ENCODE assay signal across 8 cellular contexts in genomic region chrX:13254076-13254785, GRCh38.
DNase-seq lines count a peak whose midpoint lies in the region; ATAC-seq and TF ChIP-seq lines count a peak whose summit lies in the region.

No MANE protein-coding gene starts in this region.

- H3K9me3 Mint-ChIP-seq in memory B cell = no peaks in the 10 kb centered on the region

- peak overlapping the region; percentile 71 for H3K27ac Mint-ChIP-seq in memory B cell

- peaks cover 29% of the 10 kb centered on the region for H3K4me1 Mint-ChIP-seq in memory B cell

- DNase-seq in AG20443 (ENCODE audit: low spot score) = peak; percentile 11
- peak; percentile 43 for DNase-seq in SW480 (ENCODE audit: low spot score)
- DNase-seq in memory B cell (ENCODE audit: low spot score in 2 of 2) = no peak
- no peak for DNase-seq in HEK293T (ENCODE audit: extremely low spot score)
- DNase-seq in NCI-H226 = no peak

- ATAC-seq in GM18511 (IDR thresholded peaks at IDR 0.05; ENCODE audit: unreplicated experiment) (peak; percentile 60), HG03354 (IDR thresholded peaks at IDR 0.05; ENCODE audit: poor library complexity, severe bottlenecking, unreplicated experiment) (peak; percentile 55), memory B cell (ENCODE audit: low read depth) (peak; percentile 30), GM19452 (IDR thresholded peaks at IDR 0.05; ENCODE audit: unreplicated experiment) (no peak)

- POLR2A ChIA-PET in HEK293T (lab: Yijun Ruan, JAX) = no interaction called here

- CTCF ChIA-PET in HEK293T (lab: Yijun Ruan, JAX) = interaction anchor here (0.9 to 1.9 kb wide), 3 partner anchors 30 to 307 kb away, joined by 3 to 6 read pairs (median 4); no protein-coding TSS in a partner anchor

- no peaks in the 10 kb centered on the region for H3K36me3 Mint-ChIP-seq in memory B cell

- peak overlapping the region; percentile 8 for H3K4me3 Mint-ChIP-seq in memory B cell

- H3K27me3 Mint-ChIP-seq in memory B cell = no peaks in the 10 kb centered on the region

TF ChIP-seq in HEK293T, 16 proteins besides CTCF, POLR2A, EP300 and RAD21:
- TF ChIP-seq SP1 (IDR thresholded peaks at IDR 0.05) = no peak
- TF ChIP-seq FOXA1 (IDR thresholded peaks at IDR 0.05) = no peak
- no peak for TF ChIP-seq FOXM1 (IDR thresholded peaks at IDR 0.05; ENCODE audit: borderline replicate concordance)
- TF ChIP-seq HDGF (IDR thresholded peaks at IDR 0.05; ENCODE audit: borderline replicate concordance) = no peak
- TF ChIP-seq FOXK2 (IDR thresholded peaks at IDR 0.05) = no peak
- no peak for TF ChIP-seq BHLHE40 (IDR thresholded peaks at IDR 0.05; ENCODE audit: borderline replicate concordance)
- no peak for TF ChIP-seq LEF1 (IDR thresholded peaks at IDR 0.05; ENCODE audit: borderline replicate concordance)
- TF ChIP-seq TARDBP (IDR thresholded peaks at IDR 0.05) = no peak
- TF ChIP-seq L3MBTL2 (conservative IDR thresholded peaks at IDR 0.05) = no peak
- no peak for TF ChIP-seq CTBP1 (IDR thresholded peaks at IDR 0.05; ENCODE audit: borderline replicate concordance)
- no peak for TF ChIP-seq SUZ12 (IDR thresholded peaks at IDR 0.05)
- no peak for TF ChIP-seq NFRKB (IDR thresholded peaks at IDR 0.05)
TF ChIP-seq in HEK293T: peak in this region for 0.

Comparison
In these comparisons a context has a peak if more than half of its experiments do, and no peak if none do; other contexts are left out.
1. DNase-seq: peak in AG20443 (single experiment) and SW480 (single experiment); none in memory B cell (0 of 2), HEK293T (single experiment) and NCI-H226 (single experiment).